In the genomic region with DNA sequence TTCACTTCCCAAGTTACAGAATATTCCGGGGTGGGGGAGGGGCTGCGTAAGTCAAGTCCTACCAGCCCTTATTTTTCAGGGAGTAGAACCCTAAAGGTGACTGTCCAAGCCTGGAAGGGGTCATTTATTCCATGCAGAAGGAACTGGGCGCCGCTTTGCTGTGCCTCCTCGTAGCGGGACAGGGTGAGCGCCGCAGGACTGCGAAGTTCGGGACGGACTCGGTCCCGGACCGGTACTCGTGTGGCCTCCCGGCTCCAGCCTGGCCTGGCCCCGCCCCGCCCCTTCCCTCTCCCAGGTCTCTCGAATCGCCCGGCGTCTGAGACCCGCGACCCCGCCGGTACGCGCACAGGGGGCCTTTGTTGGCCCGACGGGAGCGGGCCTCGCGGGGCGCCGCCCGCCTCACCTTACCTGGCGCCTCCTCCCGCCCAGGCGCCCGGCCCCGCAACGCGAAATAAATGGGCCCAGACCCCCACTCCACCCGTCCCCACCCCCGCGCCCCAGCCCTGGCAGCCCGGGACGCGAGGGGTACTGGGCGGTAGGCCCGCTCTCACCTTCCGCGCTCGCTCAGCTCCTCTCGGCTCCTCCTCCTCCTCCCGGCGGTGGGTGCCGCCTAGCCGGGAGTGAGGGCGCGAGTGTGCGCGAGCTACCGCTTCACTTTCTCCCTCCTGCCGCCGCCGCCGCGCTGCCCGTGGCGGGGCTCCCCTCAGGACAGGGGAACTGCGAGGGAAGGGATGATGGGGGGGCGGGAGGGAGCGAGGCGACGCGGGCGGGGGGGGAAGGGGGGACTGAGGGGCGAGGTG, we compare ENCODE assay signal across 7 cellular contexts. TPM values are rescaled to one million over a fixed set of nuclear protein-coding genes. Genes with fewer than 3 reads are reported as not detected.
DNase-seq lines count a peak whose midpoint lies in the region; ATAC-seq, FAIRE-seq and TF ChIP-seq lines count a peak whose summit lies in the region.

No MANE protein-coding gene starts in this region.

- H3K14ac ChIP-seq in trophoblast cell (ENCODE audit: low read length): peak overlapping the region; percentile 100

- H2AK5ac ChIP-seq in trophoblast cell (ENCODE audit: low read length): peak overlapping the region; percentile 96

- H3F3A ChIP-seq in PC-9 (ENCODE audit: insufficient read depth, low read depth): peaks cover 32% of the 10 kb centered on the region

- H3K9me3 Mint-ChIP-seq in activated naive CD4-positive, alpha-beta T cell treated with anti-CD3 and anti-CD28 coated beads, Interleukin-2, amount 50 U/mL, for 72 hours: no peaks in the 10 kb centered on the region

- H3K36me3 Mint-ChIP-seq in activated naive CD4-positive, alpha-beta T cell treated with anti-CD3 and anti-CD28 coated beads, Interleukin-2, amount 50 U/mL, for 72 hours: no peaks in the 10 kb centered on the region

- peak overlapping the region; percentile 95 for H4K91ac ChIP-seq in trophoblast cell (ENCODE audit: low read depth, low read length)

- H4K12ac ChIP-seq in trophoblast cell (ENCODE audit: low read depth, low read length): peak overlapping the region; percentile 46

- H3K79me2 ChIP-seq in PC-9 (ENCODE audit: low read depth): peaks cover 42% of the 10 kb centered on the region
- H3K79me2 ChIP-seq in trophoblast cell (ENCODE audit: control insufficient read depth, insufficient read depth, low read length, poor library complexity): peaks cover 9% of the 10 kb centered on the region

- H2BK120ac ChIP-seq in trophoblast cell (ENCODE audit: insufficient read depth, low read length, poor library complexity): peak overlapping the region; percentile 97

- FAIRE-seq in GM12892 (lab: Jason Lieb, UNC): peak; percentile 77

- no peaks in the 10 kb centered on the region for H4K20me1 ChIP-seq in PC-9 (ENCODE audit: insufficient read depth)

- 2 to 7% (median 3%) methylated on average over 29 to 79 of the region's 79 CpGs for WGBS in heart left ventricle, 4 donors
- no CpG with 5 or more reads among the region's 79 CpGs for WGBS in trophoblast cell (ENCODE audit: extremely low coverage, insufficient coverage, insufficient read length)
- WGBS in urinary bladder: 1% methylated on average over 79 of the region's 79 CpGs

- H3K23ac ChIP-seq in trophoblast cell (ENCODE audit: low read length): no peak overlapping the region

- POLR2A ChIA-PET in PC-9 (lab: Charles Lee; ENCODE audit: unreplicated experiment): interaction anchor here (0.6 kb wide), 2 partner anchors 281 to 1488 kb away, joined by 3 to 8 read pairs; no protein-coding TSS in a partner anchor

- TF ChIP-seq POLR2A in GM12892 (IDR thresholded peaks at IDR 0.05; ENCODE audit: low read depth, low read length) (peak; percentile 65), heart left ventricle (IDR thresholded peaks at IDR 0.05) (no peak)

- H3K9me2 ChIP-seq in PC-9 (ENCODE audit: insufficient read depth): no peaks in the 10 kb centered on the region

- ATAC-seq in HG02840 (IDR thresholded peaks at IDR 0.05; ENCODE audit: low FRiP score, unreplicated experiment) (peak; percentile 36), heart left ventricle (peak in 3 of 4 donors; percentile 65 to 74 (median 71))
- ATAC-seq in activated naive CD4-positive, alpha-beta T cell treated with anti-CD3 and anti-CD28 coated beads, Interleukin-2, amount 50 U/mL, for 72 hours: peak; percentile 75 to 83

- H4K8ac ChIP-seq in trophoblast cell (ENCODE audit: low read depth, low read length): peak overlapping the region; percentile 100

- H3K36me3 ChIP-seq in PC-9 (ENCODE audit: low read depth) (no peaks in the 10 kb centered on the region; the same call in 1 of the 2 replicates), heart left ventricle (no peaks in the 10 kb centered on the region), trophoblast cell (ENCODE audit: control insufficient read depth in 1 of 2, insufficient read depth in 2 of 2, low read length in 2 of 2) (no peaks in the 10 kb centered on the region), urinary bladder (ENCODE audit: insufficient read depth) (no peaks in the 10 kb centered on the region)

- H2AFZ ChIP-seq in PC-9: peak overlapping the region; percentile 89
- peak overlapping the region; percentile 98 for H2AFZ ChIP-seq in trophoblast cell (ENCODE audit: insufficient read depth, low read length, poor library complexity)

- H3K18ac ChIP-seq in trophoblast cell (ENCODE audit: low read length): peak overlapping the region; percentile 100

- H3K79me1 ChIP-seq in trophoblast cell (ENCODE audit: low read length): peaks cover 17% of the 10 kb centered on the region

- H3K9ac ChIP-seq in trophoblast cell (ENCODE audit: low read length): peak overlapping the region; percentile 82

- H3K27me3 ChIP-seq in PC-9 (ENCODE audit: insufficient read depth, low read depth) (no peaks in the 10 kb centered on the region), heart left ventricle (peaks cover 0 to 13% (median 0%) of the 10 kb centered on the region in 9 donors), trophoblast cell (ENCODE audit: insufficient read depth, low read length) (no peaks in the 10 kb centered on the region)

- peak overlapping the region; percentile 76 for H2BK12ac ChIP-seq in trophoblast cell (ENCODE audit: low read length)

- H3K27ac Mint-ChIP-seq in activated naive CD4-positive, alpha-beta T cell treated with anti-CD3 and anti-CD28 coated beads, Interleukin-2, amount 50 U/mL, for 72 hours: no peak overlapping the region

- CTCF ChIA-PET in PC-9 (lab: Charles Lee): interaction anchor here (0.8 kb wide), 1 partner anchor 61 kb away, joined by 11 read pairs; no protein-coding TSS in a partner anchor

- H3K4ac ChIP-seq in trophoblast cell (ENCODE audit: low read depth, low read length): peak overlapping the region; percentile 99

- no TSS peak for BruUV-seq in PC-9 (replicated peaks; lab: Mats Ljungman, UMichigan)

- H3K4me3 ChIP-seq in PC-9: peak overlapping the region; percentile 83
- H3K4me3 ChIP-seq in heart left ventricle: peak overlapping the region; percentile 36 to 80 (median 63)
- H3K4me3 ChIP-seq in trophoblast cell (ENCODE audit: low read depth, low read length): peak overlapping the region; percentile 84
- H3K4me3 ChIP-seq in urinary bladder (ENCODE audit: low read depth, low read length): peak overlapping the region; percentile 75

- DNase-seq in GM12892 (ENCODE audit: insufficient read length) (peak; percentile 48), PC-9 (peak; percentile 48 to 58), heart left ventricle (peak; percentile 26 to 79 (median 40)), trophoblast cell (peak; percentile 30 to 72)
- DNase-seq in activated naive CD4-positive, alpha-beta T cell treated with anti-CD3 and anti-CD28 coated beads, Interleukin-2, amount 50 U/mL, for 72 hours (ENCODE audit: low spot score in 2 of 2): peak in 1 of 2 donors; percentile 62

- H3K27ac ChIP-seq in PC-9 (0 out of 2 replicates have a peak overlapping the region, but pooled peaks have one; percentile 14), heart left ventricle (peak overlapping the region in 5 of 12 donors; percentile 24 to 52 (median 33)), trophoblast cell (ENCODE audit: low read depth, low read length) (peak overlapping the region; percentile 81), urinary bladder (ENCODE audit: low read depth) (peak overlapping the region; percentile 14)

- TF ChIP-seq CTCF in PC-9 (conservative IDR thresholded peaks at IDR 0.05) (no peak), heart left ventricle (IDR thresholded peaks at IDR 0.05) (no peak)

- H3K4me1 ChIP-seq in PC-9 (replicated peaks; ENCODE audit: insufficient read depth) (peaks cover 37% of the 10 kb centered on the region), heart left ventricle (peaks cover 0 to 17% (median 2%) of the 10 kb centered on the region in 12 donors), trophoblast cell (ENCODE audit: control insufficient read depth in 1 of 2, insufficient read depth in 2 of 2, low read length in 2 of 2) (peaks cover 8 to 11% of the 10 kb centered on the region in 2 experiments), urinary bladder (ENCODE audit: insufficient read depth) (no peaks in the 10 kb centered on the region)

- peak overlapping the region; percentile 99 for H2BK5ac ChIP-seq in trophoblast cell (ENCODE audit: low read depth, low read length, poor library complexity)

- H3K9me3 ChIP-seq in PC-9 (ENCODE audit: insufficient read depth, low read depth): no peaks in the 10 kb centered on the region
- no peaks in the 10 kb centered on the region for H3K9me3 ChIP-seq in heart left ventricle
- no peaks in the 10 kb centered on the region for H3K9me3 ChIP-seq in trophoblast cell (ENCODE audit: insufficient read depth, low read depth, low read length)

- intact Hi-C loops in PC-9 (cut with micrococcal nuclease; ENCODE audit: unreplicated experiment): loop anchor here (1.0 to 5.0 kb wide), 3 partner anchors 61 to 281 kb away; no protein-coding TSS in a partner anchor
- intact Hi-C loops in heart left ventricle (cut with DNase I): loop anchor here in 1 of 10 donors (10.0 kb wide), 1 partner anchor 58 kb away; no protein-coding TSS in a partner anchor

- H3K4me2 ChIP-seq in PC-9 (peak overlapping the region; percentile 87), trophoblast cell (ENCODE audit: low read length) (peak overlapping the region; percentile 56)

RNA-seq across cellular contexts. Expression of gene PAK1, which starts 0.7 kb away (rescaled TPM):
- 72.2 TPM for polyA plus RNA-seq in GM12892 (2012; ENCODE audit: missing spikeins)
- total RNA-seq in PC-9 (2021): 80.0 and 109 TPM in 2 replicates
- 10 to 100 TPM; 32.7 to 43.2 TPM for total RNA-seq in activated naive CD4-positive, alpha-beta T cell treated with anti-CD3 and anti-CD28 coated beads, Interleukin-2, amount 50 U/mL, for 72 hours
- 10 to 100 TPM in 5 of 9 donors, 1 to 10 TPM in 4; 2.9 to 25.4 (median 11.9) TPM for total RNA-seq in heart left ventricle
- polyA plus RNA-seq in heart left ventricle: 1 to 10 TPM; 2.1 to 2.5 TPM
- polyA plus RNA-seq in trophoblast cell (2013): 78.2 and 82.1 TPM in 2 replicates
- 46.6 TPM for total RNA-seq in urinary bladder
- polyA plus RNA-seq in urinary bladder: 26.2 TPM
